In genomic region chr2:86331391-86331790, GRCh38 we compare ENCODE assay signal across 21 cellular contexts.
"Had no signal": no experiment of that assay in that cellular context is flagged by ENCODE, and none has a peak within 500 bp of the region (broad histone marks: within the 10 kb centered on the region; RNA-seq: fewer than 3 reads in every experiment).

No MANE protein-coding gene starts in this region.

- H3K27ac Mint-ChIP-seq: activated CD4-positive, alpha-beta T cell treated with anti-CD3 and anti-CD28 coated beads, Interleukin-2, amount 10 ng/mL, durations not matched to agents 7 days and 5 days; activated CD8-positive, alpha-beta T cell treated with anti-CD3 and anti-CD28 coated beads for 36 hours; activated T-helper 17 cell treated with anti-CD3 and anti-CD28 coated beads, Interleukin-2, amount 50 U/mL, for 72 hours; nephron; T-helper 1 cell treated with Interleukin-12 subunit alpha and Interleukin-12 subunit beta and Interleukin-4 antibody, amounts not matched to agents 30 μg/mL and 1 μg/mL, for 36 hours; WTC11 had no signal

- H3K4me3 Mint-ChIP-seq: activated CD4-positive, alpha-beta T cell treated with anti-CD3 and anti-CD28 coated beads, Interleukin-2, amount 10 ng/mL, durations not matched to agents 7 days and 5 days; activated CD8-positive, alpha-beta T cell treated with anti-CD3 and anti-CD28 coated beads for 36 hours; activated T-cell treated with anti-CD3 and anti-CD28 coated beads, Interleukin-2, amount 50 U/mL, for 4 hours; activated T-helper 17 cell treated with anti-CD3 and anti-CD28 coated beads, Interleukin-2, amount 50 U/mL, for 72 hours; T-helper 1 cell treated with Interleukin-12 subunit alpha and Interleukin-12 subunit beta and Interleukin-4 antibody, amounts not matched to agents 30 μg/mL and 1 μg/mL, for 36 hours; WTC11 had no signal

- H3K9me3 Mint-ChIP-seq: activated CD4-positive, alpha-beta T cell treated with anti-CD3 and anti-CD28 coated beads, Interleukin-2, amount 10 ng/mL, durations not matched to agents 7 days and 5 days; activated CD8-positive, alpha-beta T cell treated with anti-CD3 and anti-CD28 coated beads for 36 hours; activated T-cell treated with anti-CD3 and anti-CD28 coated beads, Interleukin-2, amount 50 U/mL, for 4 hours; activated T-helper 17 cell treated with anti-CD3 and anti-CD28 coated beads, Interleukin-2, amount 50 U/mL, for 72 hours; T-helper 1 cell treated with Interleukin-12 subunit alpha and Interleukin-12 subunit beta and Interleukin-4 antibody, amounts not matched to agents 30 μg/mL and 1 μg/mL, for 36 hours had no signal

- ATAC-seq: activated CD8-positive, alpha-beta T cell treated with anti-CD3 and anti-CD28 coated beads for 36 hours; activated T-cell treated with anti-CD3 and anti-CD28 coated beads, Interleukin-2, amount 50 U/mL, for 4 hours; activated T-helper 17 cell treated with anti-CD3 and anti-CD28 coated beads, Interleukin-2, amount 50 U/mL, for 72 hours; left cardiac atrium; WTC11 had no signal

- DNase-seq: activated CD4-positive, alpha-beta T cell treated with anti-CD3 and anti-CD28 coated beads for 1 hour; activated CD4-positive, alpha-beta T cell treated with anti-CD3 and anti-CD28 coated beads, Interleukin-2, amount 10 ng/mL, durations not matched to agents 7 days and 5 days; activated CD8-positive, alpha-beta T cell treated with anti-CD3 and anti-CD28 coated beads for 36 hours; activated gamma-delta T cell treated with Interleukin-2 at 50 U/mL for 16 hours; activated naive CD4-positive, alpha-beta T cell treated with anti-CD3 and anti-CD28 coated beads, Interleukin-2, amount 50 U/mL, for 16 hours; activated T-cell treated with anti-CD3 and anti-CD28 coated beads, Interleukin-2, amount 50 U/mL, for 4 hours; amniotic stem cell; brain microvascular endothelial cell; dorsolateral prefrontal cortex; effector memory CD4-positive, alpha-beta T cell; hippocampal formation; left cardiac atrium; mammary epithelial cell; ovary; stimulated activated CD4-positive, alpha-beta T cell treated with anti-CD3 and anti-CD28 coated beads, Interleukin-15, amount 100 ng/mL, for 24 hours; stimulated activated naive CD4-positive, alpha-beta T cell treated with Interleukin-2 at 50 U/mL for 16 hours; T-helper 9 cell had no signal

- H3K36me3 Mint-ChIP-seq: WTC11 had no signal
